Comparison of ENCODE assay signal across 22 cellular contexts in the genomic region with DNA sequence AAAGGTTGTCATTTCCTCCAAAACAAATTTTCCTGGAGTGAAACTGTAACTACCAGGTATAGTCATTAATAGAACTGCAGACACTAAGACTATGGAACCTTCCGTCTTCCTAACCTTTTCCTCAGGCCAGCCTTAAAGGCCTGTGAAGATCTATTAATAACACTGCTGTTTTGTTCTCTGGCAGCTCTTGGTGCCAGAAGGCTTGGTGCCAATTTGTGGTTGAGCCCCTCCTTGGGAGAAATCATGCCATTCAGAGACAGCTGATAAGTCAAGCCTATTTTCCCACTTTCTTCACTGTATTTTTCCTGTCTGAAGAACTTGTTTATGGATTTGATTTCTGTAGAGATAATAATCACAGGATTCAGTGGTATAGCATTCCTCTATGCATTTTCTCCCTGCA.
DNase-seq lines count a peak whose midpoint lies in the region; ATAC-seq, FAIRE-seq and TF ChIP-seq lines count a peak whose summit lies in the region.
"Had no signal": no experiment of that assay in that cellular context is flagged by ENCODE, and none has a peak within 500 bp of the region (broad histone marks: within the 10 kb centered on the region; RNA-seq: fewer than 3 reads in every experiment).

No MANE protein-coding gene starts in this region.

- no peaks in the 10 kb centered on the region for H3K27me3 ChIP-seq in small intestine (ENCODE audit: control insufficient read depth in 2 of 2, insufficient read depth in 2 of 2, low read length in 2 of 2)
- H3K27me3 ChIP-seq: gastrocnemius medialis had no signal

- H3K4me1 ChIP-seq in small intestine (ENCODE audit: control insufficient read depth in 2 of 2, insufficient read depth in 1 of 2, low read depth in 1 of 2, low read length in 1 of 2) = no peaks in the 10 kb centered on the region
- H3K4me1 ChIP-seq: gastrocnemius medialis had no signal

- FAIRE-seq in small intestine (lab: Jason Lieb, UNC) = no peak
- FAIRE-seq: bronchial epithelial cell, GM12891 had no signal

- no peak for ATAC-seq in GM21515 (IDR thresholded peaks at IDR 0.05; ENCODE audit: unreplicated experiment)
- ATAC-seq: activated CD4-positive, CD25-positive, alpha-beta regulatory T cell treated with anti-CD3 and anti-CD28 coated beads, Interleukin-2, amount 50 U/mL, for 24 hours; effector memory CD8-positive, alpha-beta T cell; gastrocnemius medialis had no signal

- H3K27ac ChIP-seq in small intestine (ENCODE audit: low read depth in 1 of 2, low read length in 1 of 2) = no peak overlapping the region
- H3K27ac ChIP-seq: 22Rv1, gastrocnemius medialis had no signal

- H3K9me3 ChIP-seq in small intestine (ENCODE audit: control insufficient read depth, low read depth) = no peaks in the 10 kb centered on the region
- H3K9me3 ChIP-seq: gastrocnemius medialis had no signal

- no peak overlapping the region for H3K4me3 ChIP-seq in small intestine (ENCODE audit: low read depth in 1 of 2, low read length in 2 of 2)
- H3K4me3 ChIP-seq: gastrocnemius medialis had no signal

- WGBS in small intestine, 3 donors = 27 to 48% (median 43%) methylated on average over 1 of the region's 1 CpG

- no peaks in the 10 kb centered on the region for H3K36me3 ChIP-seq in small intestine (ENCODE audit: control insufficient read depth in 2 of 2, insufficient read depth in 2 of 2, low read length in 2 of 2)
- H3K36me3 ChIP-seq: gastrocnemius medialis had no signal

- DNase-seq in DMS 273 (lab: John Stamatoyannopoulos, UW; ENCODE audit: unreplicated experiment) (peak; percentile 42), DMS 273 treated with DMSO at 0.1 percent for 48 hours (lab: John Stamatoyannopoulos, UW) (no peak), fibroblast of peridontal ligament (ENCODE audit: extremely low read depth) (peak; percentile 8), small intestine (peak; percentile 1), NCI-H2196 (lab: John Stamatoyannopoulos, UW; ENCODE audit: unreplicated experiment) (no peak), AG20443 (ENCODE audit: low spot score) (no peak)
- DNase-seq: activated CD8-positive, alpha-beta memory T cell treated with anti-CD3 and anti-CD28 coated beads, Interleukin-2, amount 50 U/mL, for 4 hours; activated naive CD4-positive, alpha-beta T cell treated with anti-CD3 and anti-CD28 coated beads for 36 hours; CD4-positive, CD25-positive, alpha-beta regulatory T cell; effector memory CD8-positive, alpha-beta T cell; gastrocnemius medialis; H7; MM.1S; NCI-H2107; NK-92 treated with Interleukin-12 subunit alpha and Interleukin-12 subunit beta, amount 100 ng/mL, for 24 hours; SHP77 had no signal

TF ChIP-seq in PFSK-1, 5 proteins besides CTCF, POLR2A, EP300 and RAD21:
- TF ChIP-seq POLR2AphosphoS5 (IDR thresholded peaks at IDR 0.05; ENCODE audit: low read depth, low read length) (no peak), FOXP2 (optimal IDR thresholded peaks at IDR 0.05; ENCODE audit: borderline replicate concordance, extremely low read depth, extremely low read length, insufficient read depth) (no peak), SIN3A (IDR thresholded peaks at IDR 0.05; ENCODE audit: borderline replicate concordance, insufficient read depth, low read length) (0 out of 2 replicates have a peak, but pooled peaks have one; percentile 44), TAF1 (IDR thresholded peaks at IDR 0.05; ENCODE audit: borderline replicate concordance, insufficient read depth, low read length) (no peak)
- TF ChIP-seq, protein P1, sequence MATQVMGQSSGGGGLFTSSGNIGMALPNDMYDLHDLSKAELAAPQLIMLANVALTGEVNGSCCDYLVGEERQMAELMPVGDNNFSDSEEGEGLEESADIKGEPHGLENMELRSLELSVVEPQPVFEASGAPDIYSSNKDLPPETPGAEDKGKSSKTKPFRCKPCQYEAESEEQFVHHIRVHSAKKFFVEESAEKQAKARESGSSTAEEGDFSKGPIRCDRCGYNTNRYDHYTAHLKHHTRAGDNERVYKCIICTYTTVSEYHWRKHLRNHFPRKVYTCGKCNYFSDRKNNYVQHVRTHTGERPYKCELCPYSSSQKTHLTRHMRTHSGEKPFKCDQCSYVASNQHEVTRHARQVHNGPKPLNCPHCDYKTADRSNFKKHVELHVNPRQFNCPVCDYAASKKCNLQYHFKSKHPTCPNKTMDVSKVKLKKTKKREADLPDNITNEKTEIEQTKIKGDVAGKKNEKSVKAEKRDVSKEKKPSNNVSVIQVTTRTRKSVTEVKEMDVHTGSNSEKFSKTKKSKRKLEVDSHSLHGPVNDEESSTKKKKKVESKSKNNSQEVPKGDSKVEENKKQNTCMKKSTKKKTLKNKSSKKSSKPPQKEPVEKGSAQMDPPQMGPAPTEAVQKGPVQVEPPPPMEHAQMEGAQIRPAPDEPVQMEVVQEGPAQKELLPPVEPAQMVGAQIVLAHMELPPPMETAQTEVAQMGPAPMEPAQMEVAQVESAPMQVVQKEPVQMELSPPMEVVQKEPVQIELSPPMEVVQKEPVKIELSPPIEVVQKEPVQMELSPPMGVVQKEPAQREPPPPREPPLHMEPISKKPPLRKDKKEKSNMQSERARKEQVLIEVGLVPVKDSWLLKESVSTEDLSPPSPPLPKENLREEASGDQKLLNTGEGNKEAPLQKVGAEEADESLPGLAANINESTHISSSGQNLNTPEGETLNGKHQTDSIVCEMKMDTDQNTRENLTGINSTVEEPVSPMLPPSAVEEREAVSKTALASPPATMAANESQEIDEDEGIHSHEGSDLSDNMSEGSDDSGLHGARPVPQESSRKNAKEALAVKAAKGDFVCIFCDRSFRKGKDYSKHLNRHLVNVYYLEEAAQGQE (IDR thresholded peaks at IDR 0.05; ENCODE audit: insufficient read depth in 1 of 2, low read depth in 2 of 2, low read length in 2 of 2) = no peak

Comparison
In these comparisons a context has a peak if more than half of its experiments do, and no peak if none do; other contexts are left out.
1. DNase-seq: peak in DMS 273 (single experiment), fibroblast of peridontal ligament (single experiment) and small intestine (single experiment); none in DMS 273 treated with DMSO at 0.1 percent for 48 hours (single experiment), NCI-H2196 (single experiment) and AG20443 (single experiment).